In genomic region chr2:64454316-64455030, GRCh38 we compare ENCODE assay signal across 1 cellular context.
A peak's percentile ranks its signal among the peaks of the same experiment; 100 is the strongest.
TF ChIP-seq lines count a peak whose summit lies in the region.

No MANE protein-coding gene starts in this region.

TF ChIP-seq in HepG2, 621 proteins besides CTCF, POLR2A, EP300 and RAD21 (continued from another document and continues in another):
- TF ChIP-seq ZZZ3 (CRISPR knock-in tag; IDR thresholded peaks at IDR 0.05; ENCODE audit: borderline replicate concordance) = peak; percentile 53; the same call in 1 of the 2 replicates
- no peak for TF ChIP-seq ZNF510 (CRISPR knock-in tag; IDR thresholded peaks at IDR 0.05; ENCODE audit: low read depth)
- TF ChIP-seq ZNF644 (CRISPR knock-in tag; IDR thresholded peaks at IDR 0.05; ENCODE audit: low read depth) = no peak
- TF ChIP-seq WIZ (CRISPR knock-in tag; IDR thresholded peaks at IDR 0.05) = no peak
- TF ChIP-seq POLR2G (IDR thresholded peaks at IDR 0.05; ENCODE audit: low read depth, low read length) = no peak
- TF ChIP-seq ZNF800 (CRISPR knock-in tag; IDR thresholded peaks at IDR 0.05) = no peak; the same call in 1 of the 2 replicates
- no peak for TF ChIP-seq REL (CRISPR knock-in tag; conservative IDR thresholded peaks at IDR 0.05)
- TF ChIP-seq ZNF557 (CRISPR knock-in tag; IDR thresholded peaks at IDR 0.05) = no peak
- TF ChIP-seq ZNF263 (CRISPR knock-in tag; IDR thresholded peaks at IDR 0.05) = no peak
- TF ChIP-seq EHMT2 (IDR thresholded peaks at IDR 0.05; ENCODE audit: borderline replicate concordance, low read depth, low read length) = no peak
- TF ChIP-seq ZNF580 (CRISPR knock-in tag; IDR thresholded peaks at IDR 0.05; ENCODE audit: borderline replicate concordance, low read depth) = no peak
- no peak for TF ChIP-seq ZNF549 (CRISPR knock-in tag; IDR thresholded peaks at IDR 0.05)
- TF ChIP-seq FOXA3 (CRISPR knock-in tag; IDR thresholded peaks at IDR 0.05) = no peak
- no peak for TF ChIP-seq STAT6 (CRISPR knock-in tag; IDR thresholded peaks at IDR 0.05; ENCODE audit: borderline replicate concordance)
- TF ChIP-seq RBM39 (IDR thresholded peaks at IDR 0.05; ENCODE audit: low read depth, low read length, poor library complexity, severe bottlenecking) = no peak
- no peak; the same call in 1 of the 2 replicates for TF ChIP-seq IRF2 (CRISPR knock-in tag; IDR thresholded peaks at IDR 0.05)
- TF ChIP-seq ZNF607 (CRISPR knock-in tag; IDR thresholded peaks at IDR 0.05; ENCODE audit: borderline replicate concordance) = no peak; the same call in 1 of the 2 replicates
- no peak for TF ChIP-seq SMYD3 (CRISPR knock-in tag; IDR thresholded peaks at IDR 0.05)
- no peak for TF ChIP-seq GATAD1 (CRISPR knock-in tag; IDR thresholded peaks at IDR 0.05)
- TF ChIP-seq, protein P1, sequence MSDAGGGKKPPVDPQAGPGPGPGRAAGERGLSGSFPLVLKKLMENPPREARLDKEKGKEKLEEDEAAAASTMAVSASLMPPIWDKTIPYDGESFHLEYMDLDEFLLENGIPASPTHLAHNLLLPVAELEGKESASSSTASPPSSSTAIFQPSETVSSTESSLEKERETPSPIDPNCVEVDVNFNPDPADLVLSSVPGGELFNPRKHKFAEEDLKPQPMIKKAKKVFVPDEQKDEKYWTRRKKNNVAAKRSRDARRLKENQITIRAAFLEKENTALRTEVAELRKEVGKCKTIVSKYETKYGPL (CRISPR knock-in tag; IDR thresholded peaks at IDR 0.05) = no peak
- peak; percentile 65; the same call in 1 of the 2 replicates for TF ChIP-seq ZNF547 (CRISPR knock-in tag; IDR thresholded peaks at IDR 0.05)
- no peak; the same call in 1 of the 2 replicates for TF ChIP-seq ARNT2 (CRISPR knock-in tag; IDR thresholded peaks at IDR 0.05; ENCODE audit: low read depth)
- TF ChIP-seq ZSCAN25 (CRISPR knock-in tag; IDR thresholded peaks at IDR 0.05) = peak; percentile 57; the same call in 1 of the 2 replicates
- no peak; the same call in 1 of the 2 replicates for TF ChIP-seq ZNF430 (CRISPR knock-in tag; IDR thresholded peaks at IDR 0.05)
- TF ChIP-seq, protein P2, sequence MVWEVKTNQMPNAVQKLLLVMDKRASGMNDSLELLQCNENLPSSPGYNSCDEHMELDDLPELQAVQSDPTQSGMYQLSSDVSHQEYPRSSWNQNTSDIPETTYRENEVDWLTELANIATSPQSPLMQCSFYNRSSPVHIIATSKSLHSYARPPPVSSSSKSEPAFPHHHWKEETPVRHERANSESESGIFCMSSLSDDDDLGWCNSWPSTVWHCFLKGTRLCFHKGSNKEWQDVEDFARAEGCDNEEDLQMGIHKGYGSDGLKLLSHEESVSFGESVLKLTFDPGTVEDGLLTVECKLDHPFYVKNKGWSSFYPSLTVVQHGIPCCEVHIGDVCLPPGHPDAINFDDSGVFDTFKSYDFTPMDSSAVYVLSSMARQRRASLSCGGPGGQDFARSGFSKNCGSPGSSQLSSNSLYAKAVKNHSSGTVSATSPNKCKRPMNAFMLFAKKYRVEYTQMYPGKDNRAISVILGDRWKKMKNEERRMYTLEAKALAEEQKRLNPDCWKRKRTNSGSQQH (CRISPR knock-in tag; IDR thresholded peaks at IDR 0.05; ENCODE audit: low read depth) = no peak
- no peak for TF ChIP-seq ZBTB34 (CRISPR knock-in tag; IDR thresholded peaks at IDR 0.05)
- TF ChIP-seq ZNF569 (CRISPR knock-in tag; IDR thresholded peaks at IDR 0.05; ENCODE audit: borderline replicate concordance) = no peak
- TF ChIP-seq GMEB2 (CRISPR knock-in tag; IDR thresholded peaks at IDR 0.05; ENCODE audit: low read depth) = no peak
- no peak for TF ChIP-seq ZBTB44 (CRISPR knock-in tag; IDR thresholded peaks at IDR 0.05)
- no peak for TF ChIP-seq FOXJ3 (CRISPR knock-in tag; IDR thresholded peaks at IDR 0.05; ENCODE audit: borderline replicate concordance)
- peak; percentile 33; the same call in 1 of the 2 replicates for TF ChIP-seq ZSCAN31 (CRISPR knock-in tag; IDR thresholded peaks at IDR 0.05; ENCODE audit: low read depth)
- TF ChIP-seq NFE2L1 (CRISPR knock-in tag; IDR thresholded peaks at IDR 0.05; ENCODE audit: borderline replicate concordance) = 0 out of 2 replicates have a peak, but pooled peaks have one; percentile 24
- TF ChIP-seq KDM3A (CRISPR knock-in tag; IDR thresholded peaks at IDR 0.05; ENCODE audit: low read depth) = no peak
- TF ChIP-seq ZNF639 (CRISPR knock-in tag; conservative IDR thresholded peaks at IDR 0.05) = no peak
- TF ChIP-seq DRAP1 (CRISPR knock-in tag; IDR thresholded peaks at IDR 0.05) = no peak; the same call in 1 of the 2 replicates
- no peak for TF ChIP-seq TCF7 (IDR thresholded peaks at IDR 0.05; ENCODE audit: low read depth)
- TF ChIP-seq ZNF564 (CRISPR knock-in tag; IDR thresholded peaks at IDR 0.05) = peak; percentile 71; the same call in 1 of the 2 replicates
- no peak for TF ChIP-seq PLRG1 (conservative IDR thresholded peaks at IDR 0.05)
- TF ChIP-seq, protein P3, sequence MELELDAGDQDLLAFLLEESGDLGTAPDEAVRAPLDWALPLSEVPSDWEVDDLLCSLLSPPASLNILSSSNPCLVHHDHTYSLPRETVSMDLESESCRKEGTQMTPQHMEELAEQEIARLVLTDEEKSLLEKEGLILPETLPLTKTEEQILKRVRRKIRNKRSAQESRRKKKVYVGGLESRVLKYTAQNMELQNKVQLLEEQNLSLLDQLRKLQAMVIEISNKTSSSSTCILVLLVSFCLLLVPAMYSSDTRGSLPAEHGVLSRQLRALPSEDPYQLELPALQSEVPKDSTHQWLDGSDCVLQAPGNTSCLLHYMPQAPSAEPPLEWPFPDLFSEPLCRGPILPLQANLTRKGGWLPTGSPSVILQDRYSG (CRISPR knock-in tag; IDR thresholded peaks at IDR 0.05) = no peak
- no peak for TF ChIP-seq ZNF703 (CRISPR knock-in tag; IDR thresholded peaks at IDR 0.05; ENCODE audit: borderline replicate concordance)
- TF ChIP-seq, protein P4, sequence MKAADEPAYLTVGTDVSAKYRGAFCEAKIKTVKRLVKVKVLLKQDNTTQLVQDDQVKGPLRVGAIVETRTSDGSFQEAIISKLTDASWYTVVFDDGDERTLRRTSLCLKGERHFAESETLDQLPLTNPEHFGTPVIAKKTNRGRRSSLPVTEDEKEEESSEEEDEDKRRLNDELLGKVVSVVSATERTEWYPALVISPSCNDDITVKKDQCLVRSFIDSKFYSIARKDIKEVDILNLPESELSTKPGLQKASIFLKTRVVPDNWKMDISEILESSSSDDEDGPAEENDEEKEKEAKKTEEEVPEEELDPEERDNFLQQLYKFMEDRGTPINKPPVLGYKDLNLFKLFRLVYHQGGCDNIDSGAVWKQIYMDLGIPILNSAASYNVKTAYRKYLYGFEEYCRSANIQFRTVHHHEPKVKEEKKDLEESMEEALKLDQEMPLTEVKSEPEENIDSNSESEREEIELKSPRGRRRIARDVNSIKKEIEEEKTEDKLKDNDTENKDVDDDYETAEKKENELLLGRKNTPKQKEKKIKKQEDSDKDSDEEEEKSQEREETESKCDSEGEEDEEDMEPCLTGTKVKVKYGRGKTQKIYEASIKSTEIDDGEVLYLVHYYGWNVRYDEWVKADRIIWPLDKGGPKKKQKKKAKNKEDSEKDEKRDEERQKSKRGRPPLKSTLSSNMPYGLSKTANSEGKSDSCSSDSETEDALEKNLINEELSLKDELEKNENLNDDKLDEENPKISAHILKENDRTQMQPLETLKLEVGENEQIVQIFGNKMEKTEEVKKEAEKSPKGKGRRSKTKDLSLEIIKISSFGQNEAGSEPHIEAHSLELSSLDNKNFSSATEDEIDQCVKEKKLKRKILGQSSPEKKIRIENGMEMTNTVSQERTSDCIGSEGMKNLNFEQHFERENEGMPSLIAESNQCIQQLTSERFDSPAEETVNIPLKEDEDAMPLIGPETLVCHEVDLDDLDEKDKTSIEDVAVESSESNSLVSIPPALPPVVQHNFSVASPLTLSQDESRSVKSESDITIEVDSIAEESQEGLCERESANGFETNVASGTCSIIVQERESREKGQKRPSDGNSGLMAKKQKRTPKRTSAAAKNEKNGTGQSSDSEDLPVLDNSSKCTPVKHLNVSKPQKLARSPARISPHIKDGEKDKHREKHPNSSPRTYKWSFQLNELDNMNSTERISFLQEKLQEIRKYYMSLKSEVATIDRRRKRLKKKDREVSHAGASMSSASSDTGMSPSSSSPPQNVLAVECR (CRISPR knock-in tag; IDR thresholded peaks at IDR 0.05; ENCODE audit: borderline replicate concordance) = peak; percentile 38; the same call in 1 of the 2 replicates
- no peak for TF ChIP-seq STAT5B (CRISPR knock-in tag; IDR thresholded peaks at IDR 0.05)
- TF ChIP-seq SNAPC2 (CRISPR knock-in tag; IDR thresholded peaks at IDR 0.05) = 0 out of 2 replicates have a peak, but pooled peaks have one; percentile 31
- TF ChIP-seq HMGA1 (CRISPR knock-in tag; conservative IDR thresholded peaks at IDR 0.05) = no peak
- 0 out of 2 replicates have a peak, but pooled peaks have one; percentile 20 for TF ChIP-seq RELA (CRISPR knock-in tag; IDR thresholded peaks at IDR 0.05)
